Comparison of ENCODE assay signal across 8 cellular contexts in genomic region chr3:23811919-23812318, GRCh38. TPM values are rescaled to one million over a fixed set of nuclear protein-coding genes. Genes with fewer than 3 reads are reported as not detected.
DNase-seq lines count a peak whose midpoint lies in the region; ATAC-seq and TF ChIP-seq lines count a peak whose summit lies in the region.

No MANE protein-coding gene starts in this region.

- H3K27ac Mint-ChIP-seq in activated CD4-positive, alpha-beta T cell treated with anti-CD3 and anti-CD28 coated beads, Interleukin-2, amount 10 ng/mL, durations not matched to agents 7 days and 5 days, result peak overlapping the region; percentile 96

- H3K27ac ChIP-seq in PC-3 (ENCODE audit: low read length) (no peak overlapping the region), parathyroid adenoma (no peak overlapping the region)

- H3K79me2 ChIP-seq in PC-3 (ENCODE audit: low read length) (peaks cover 98% of the 10 kb centered on the region), parathyroid adenoma (peaks cover 26% of the 10 kb centered on the region)

- POLR2A ChIA-PET in activated CD4-positive, alpha-beta T cell treated with anti-CD3 and anti-CD28 coated beads, Interleukin-2, amount 10 ng/mL, durations not matched to agents 7 days and 5 days (lab: Charles Lee), result interaction anchor here (2.2 kb wide), 1 partner anchor 105 kb away, joined by 6 read pairs; the partner anchor contains the start of genes NKIRAS1 and RPL15
- POLR2A ChIA-PET in PC-3 (lab: Charles Lee; ENCODE audit: unreplicated experiment), result no interaction called here

- H3K27me3 ChIP-seq in PC-3 (ENCODE audit: low read length) (no peaks in the 10 kb centered on the region), parathyroid adenoma (ENCODE audit: control insufficient read depth, insufficient read depth, low read length) (no peaks in the 10 kb centered on the region)

- H2AFZ ChIP-seq in PC-3 (ENCODE audit: low read length) (no peak overlapping the region), parathyroid adenoma (no peak overlapping the region)

- H3K9me3 Mint-ChIP-seq in activated CD4-positive, alpha-beta T cell treated with anti-CD3 and anti-CD28 coated beads, Interleukin-2, amount 10 ng/mL, durations not matched to agents 7 days and 5 days, result no peaks in the 10 kb centered on the region

- H3K9ac ChIP-seq in PC-3 (ENCODE audit: low read length), result peak overlapping the region; percentile 91; the same call in 1 of the 2 replicates
- no peak overlapping the region for H3K9ac ChIP-seq in parathyroid adenoma

- peaks cover 65% of the 10 kb centered on the region for H3K4me1 Mint-ChIP-seq in activated CD4-positive, alpha-beta T cell treated with anti-CD3 and anti-CD28 coated beads, Interleukin-2, amount 10 ng/mL, durations not matched to agents 7 days and 5 days

- H3K36me3 ChIP-seq in PC-3 (ENCODE audit: low read depth, low read length), result peaks cover 26% of the 10 kb centered on the region; the same call in 1 of the 2 replicates
- H3K36me3 ChIP-seq in parathyroid adenoma (ENCODE audit: control insufficient read depth, insufficient read depth, low read length), result no peaks in the 10 kb centered on the region

- no peak for DNase-seq in activated CD4-positive, alpha-beta T cell treated with anti-CD3 and anti-CD28 coated beads, Interleukin-2, amount 10 ng/mL, durations not matched to agents 7 days and 5 days
- DNase-seq in activated CD4-positive, alpha-beta T cell treated with anti-CD3 and anti-CD28 coated beads, Interleukin-2, amount 50 U/mL, for 48 hours, result no peak
- DNase-seq in PC-3 (no peak), foreskin melanocyte (no peak), COR-L47 (lab: John Stamatoyannopoulos, UW) (no peak), DMS 273 (lab: John Stamatoyannopoulos, UW; ENCODE audit: unreplicated experiment) (no peak)

- H3K9me3 ChIP-seq in PC-3 (ENCODE audit: low read length) (no peaks in the 10 kb centered on the region), parathyroid adenoma (ENCODE audit: control insufficient read depth, low read length) (no peaks in the 10 kb centered on the region)

- H4K20me1 ChIP-seq in PC-3 (ENCODE audit: low read length), result peaks cover 27% of the 10 kb centered on the region

- intact Hi-C loops in PC-3 (cut with micrococcal nuclease), result no loop called here

- peak overlapping the region; percentile 83 for H3K4me2 ChIP-seq in PC-3 (ENCODE audit: low read length)
- no peak overlapping the region for H3K4me2 ChIP-seq in parathyroid adenoma (ENCODE audit: low read length)

- H3K36me3 Mint-ChIP-seq in activated CD4-positive, alpha-beta T cell treated with anti-CD3 and anti-CD28 coated beads, Interleukin-2, amount 10 ng/mL, durations not matched to agents 7 days and 5 days (ENCODE audit: low read depth), result peaks cover 54% of the 10 kb centered on the region

- BruUV-seq in PC-3 (replicated peaks; lab: Mats Ljungman, UMichigan), result no TSS peak

- CTCF ChIA-PET in activated CD4-positive, alpha-beta T cell treated with anti-CD3 and anti-CD28 coated beads, Interleukin-2, amount 10 ng/mL, durations not matched to agents 7 days and 5 days (lab: Charles Lee), result interaction anchor here (1.2 kb wide), 1 partner anchor 20 kb away, joined by 3 read pairs; no protein-coding TSS in a partner anchor
- CTCF ChIA-PET in PC-3 (lab: Charles Lee), result no interaction called here

- ATAC-seq in HG02759 (IDR thresholded peaks at IDR 0.05; ENCODE audit: unreplicated experiment) (peak; percentile 36), PC-3 (no peak)

- H3K9me2 ChIP-seq in PC-3 (replicated peaks; ENCODE audit: low read length), result no peaks in the 10 kb centered on the region

- peak overlapping the region; percentile 83 for H3K4me3 Mint-ChIP-seq in activated CD4-positive, alpha-beta T cell treated with anti-CD3 and anti-CD28 coated beads, Interleukin-2, amount 10 ng/mL, durations not matched to agents 7 days and 5 days

- H3K4me3 ChIP-seq in PC-3 (ENCODE audit: low read length) (peak overlapping the region; percentile 90), parathyroid adenoma (ENCODE audit: low read depth, low read length) (peak overlapping the region; percentile 0)

- no peaks in the 10 kb centered on the region for H3K27me3 Mint-ChIP-seq in activated CD4-positive, alpha-beta T cell treated with anti-CD3 and anti-CD28 coated beads, Interleukin-2, amount 10 ng/mL, durations not matched to agents 7 days and 5 days

- H3K4me1 ChIP-seq in PC-3 (ENCODE audit: insufficient read depth, low read length) (peaks cover 54% of the 10 kb centered on the region), parathyroid adenoma (no peaks in the 10 kb centered on the region)

- no peaks in the 10 kb centered on the region for H3F3A ChIP-seq in PC-3 (ENCODE audit: low read length, unreplicated experiment)

- TF ChIP-seq CTCF in PC-3 (conservative IDR thresholded peaks at IDR 0.05; ENCODE audit: low read depth, low read length) (no peak), parathyroid adenoma (IDR thresholded peaks at IDR 0.05) (no peak)

RNA-seq across cellular contexts. Expression of gene UBE2E1, which starts 6.2 kb away (rescaled TPM):
- total RNA-seq in activated CD4-positive, alpha-beta T cell treated with anti-CD3 and anti-CD28 coated beads, Interleukin-2, amount 10 ng/mL, durations not matched to agents 7 days and 5 days, result 10 to 100 TPM; 65.5 to 66.1 TPM
- total RNA-seq in PC-3 (2014; rRNA removed), result 90.1 and 117 TPM in 2 replicates
